ENCODE assay signal across 28 cellular contexts in genomic region chr3:5497497-5497896, GRCh38.
"Had no signal": no experiment of that assay in that cellular context is flagged by ENCODE, and none has a peak within 500 bp of the region (broad histone marks: within the 10 kb centered on the region; RNA-seq: fewer than 3 reads in every experiment).

No MANE protein-coding gene starts in this region.

- H3K36me3 ChIP-seq: left lung, lower lobe of right lung, pancreas, prostate gland, stomach, thyroid gland, transverse colon, upper lobe of left lung, vagina had no signal

- H3K4me3 Mint-ChIP-seq: naive thymus-derived CD8-positive, alpha-beta T cell; nephron; neural crest cell; stimulated activated naive B cell treated with anti-CD40 and anti-IgM and Interleukin-4, amounts not matched to agents 10 μg/mL and 1 μg/mL and 100 μg/mL, for 72 hours had no signal

- DNase-seq: islet precursor cell; left lung; lower lobe of right lung; mammary epithelial cell; mesenchymal stem cell; naive thymus-derived CD8-positive, alpha-beta T cell; nucleus accumbens; pancreas; posterior cingulate gyrus; retina; right cardiac atrium; stimulated activated CD4-positive, alpha-beta T cell treated with anti-CD3 and anti-CD28 coated beads, Interleukin-12 subunit alpha, Interleukin-12 subunit beta, amount 100 ng/mL, for 4 hours; stimulated activated CD4-positive, alpha-beta T cell treated with anti-CD3 and anti-CD28 coated beads, Interleukin-15, amount 100 ng/mL, for 24 hours; stimulated activated CD4-positive, alpha-beta T cell treated with anti-CD3 and anti-CD28 coated beads, Interleukin-2, amount 100 ng/mL, for 24 hours; stimulated activated CD4-positive, alpha-beta T cell treated with anti-CD3 and anti-CD28 coated beads, Interleukin-4, amount 100 ng/mL, for 1 hour; stimulated activated naive B cell treated with anti-CD40 and anti-IgM and Interleukin-4, amounts not matched to agents 10 μg/mL and 1 μg/mL and 100 μg/mL, for 72 hours; stimulated activated naive CD8-positive, alpha-beta T cell treated with anti-CD3 and anti-CD28 coated beads, Interleukin-15, Interleukin-2, amounts not matched to agents 100 U/mL and 50 U/mL, for 24 hours; stomach; testis; thyroid gland; transverse colon; upper lobe of left lung had no signal

- H3K27ac Mint-ChIP-seq: nephron; stimulated activated naive B cell treated with anti-CD40 and anti-IgM and Interleukin-4, amounts not matched to agents 10 μg/mL and 1 μg/mL and 100 μg/mL, for 72 hours had no signal

- H3K27me3 Mint-ChIP-seq: stimulated activated naive B cell treated with anti-CD40 and anti-IgM and Interleukin-4, amounts not matched to agents 10 μg/mL and 1 μg/mL and 100 μg/mL, for 72 hours had no signal

- H3K9me3 ChIP-seq: left lung, lower lobe of right lung, pancreas, prostate gland, testis, thyroid gland, transverse colon, upper lobe of left lung, vagina had no signal

- ATAC-seq: left lung; lower lobe of right lung; naive thymus-derived CD8-positive, alpha-beta T cell; right cardiac atrium; sciatic nerve; stimulated activated naive B cell treated with anti-CD40 and anti-IgM and Interleukin-4, amounts not matched to agents 10 μg/mL and 1 μg/mL and 100 μg/mL, for 72 hours; stimulated activated naive CD8-positive, alpha-beta T cell treated with anti-CD3 and anti-CD28 coated beads, Interleukin-15, Interleukin-2, amounts not matched to agents 100 U/mL and 50 U/mL, for 24 hours had no signal

- H3K36me3 Mint-ChIP-seq: naive thymus-derived CD8-positive, alpha-beta T cell; stimulated activated naive B cell treated with anti-CD40 and anti-IgM and Interleukin-4, amounts not matched to agents 10 μg/mL and 1 μg/mL and 100 μg/mL, for 72 hours had no signal

- H3K9me3 Mint-ChIP-seq: naive thymus-derived CD8-positive, alpha-beta T cell; nephron; stimulated activated naive B cell treated with anti-CD40 and anti-IgM and Interleukin-4, amounts not matched to agents 10 μg/mL and 1 μg/mL and 100 μg/mL, for 72 hours had no signal

- H3K4me3 ChIP-seq: left lung, lower lobe of right lung, pancreas, prostate gland, skin epidermis, stomach, testis, thyroid gland, transverse colon, upper lobe of left lung, vagina had no signal

- H3K4me1 ChIP-seq: left lung, lower lobe of right lung, prostate gland, stomach, testis, thyroid gland, transverse colon, upper lobe of left lung, vagina had no signal

- H3K27me3 ChIP-seq: left lung, pancreas, stomach, testis, thyroid gland, transverse colon, upper lobe of left lung, vagina had no signal

- H3K27ac ChIP-seq: left lung, lower lobe of right lung, pancreas, prostate gland, skin epidermis, stomach, testis, thyroid gland, transverse colon, upper lobe of left lung, vagina had no signal

- H3K4me1 Mint-ChIP-seq: nephron, neural crest cell had no signal
